13 cellular contexts compared by ENCODE assay signal in the genomic region with DNA sequence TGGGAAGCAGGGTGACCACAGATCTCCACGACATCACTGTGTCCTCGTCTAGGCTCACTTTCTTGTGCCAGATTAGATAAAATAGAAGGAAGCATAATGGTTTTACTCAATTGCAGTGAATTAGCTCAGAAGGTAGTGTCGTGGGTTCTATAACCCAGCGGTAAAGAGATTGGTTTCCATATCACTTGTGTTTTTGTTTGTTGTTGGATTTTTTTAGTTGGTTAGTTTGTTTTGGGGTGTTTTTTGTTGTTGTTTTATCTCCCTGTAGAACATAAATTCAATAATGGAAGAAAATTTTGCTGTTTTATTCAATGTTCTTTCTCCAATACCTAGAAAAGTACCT.
DNase-seq lines count a peak whose midpoint lies in the region; ATAC-seq and TF ChIP-seq lines count a peak whose summit lies in the region.
"Had no signal": no experiment of that assay in that cellular context is flagged by ENCODE, and none has a peak within 500 bp of the region (broad histone marks: within the 10 kb centered on the region; RNA-seq: fewer than 3 reads in every experiment).

No MANE protein-coding gene starts in this region.

- no peak overlapping the region for H3K9ac ChIP-seq in neural cell (ENCODE audit: low read length)

- H2AFZ ChIP-seq in neural cell (ENCODE audit: low read depth, low read length), result no peak overlapping the region

- H3K9me3 ChIP-seq in neural cell (ENCODE audit: low read length), result no peaks in the 10 kb centered on the region
- no peaks in the 10 kb centered on the region for H3K9me3 ChIP-seq in heart right ventricle
- H3K9me3 ChIP-seq in HAP-1, result no peaks in the 10 kb centered on the region
- H3K9me3 ChIP-seq: ascending aorta, lower lobe of right lung, neutrophil had no signal

- H3K4me3 ChIP-seq in neural cell (ENCODE audit: low read length), result peak overlapping the region; percentile 12
- H3K4me3 ChIP-seq in heart right ventricle, result no peak overlapping the region
- H3K4me3 ChIP-seq in HAP-1, result no peak overlapping the region
- H3K4me3 ChIP-seq: ascending aorta, lower lobe of right lung had no signal

- peak overlapping the region; percentile 46 for H3K27ac Mint-ChIP-seq in activated CD4-positive, alpha-beta T cell treated with anti-CD3 and anti-CD28 coated beads, Interleukin-2, amount 10 ng/mL, durations not matched to agents 7 days and 5 days
- H3K27ac Mint-ChIP-seq in HFFc6, result peak overlapping the region; percentile 34; the same call in 1 of the 2 replicates
- H3K27ac Mint-ChIP-seq in activated T-helper 2 cell treated with anti-CD3 and anti-CD28 coated beads, Interferon-gamma antibody, Interleukin-2, Interleukin-4, amounts not matched to agents 10 μg/mL and 5 μg/mL and 100 μg/mL, durations not matched to agents 14 hours and 24 hours and 36 hours, result peak overlapping the region; percentile 22

- in situ Hi-C loops in HAP-1 (cut with MboI; ENCODE audit: low sequenced_read_pairs), result no loop called here

- no peaks in the 10 kb centered on the region for H3F3A ChIP-seq in neural cell (ENCODE audit: insufficient read depth, low read length, poor library complexity, severe bottlenecking)

- H3K4me2 ChIP-seq in neural cell (ENCODE audit: low read length), result no peak overlapping the region

- no peak for TF ChIP-seq RAD21 in neural cell (conservative IDR thresholded peaks at IDR 0.05)

- H3K4me1 ChIP-seq in heart right ventricle (peaks cover 0 to 13% (median 9%) of the 10 kb centered on the region in 9 donors), HAP-1 (no peaks in the 10 kb centered on the region; the same call in 1 of the 2 replicates)

- no peaks in the 10 kb centered on the region for H3K36me3 Mint-ChIP-seq in activated CD4-positive, alpha-beta T cell treated with anti-CD3 and anti-CD28 coated beads, Interleukin-2, amount 10 ng/mL, durations not matched to agents 7 days and 5 days (ENCODE audit: low read depth)
- no peaks in the 10 kb centered on the region for H3K36me3 Mint-ChIP-seq in HFFc6 (ENCODE audit: low read depth)
- H3K36me3 Mint-ChIP-seq in activated T-helper 2 cell treated with anti-CD3 and anti-CD28 coated beads, Interferon-gamma antibody, Interleukin-2, Interleukin-4, amounts not matched to agents 10 μg/mL and 5 μg/mL and 100 μg/mL, durations not matched to agents 14 hours and 24 hours and 36 hours (ENCODE audit: low read depth), result no peaks in the 10 kb centered on the region

- no peaks in the 10 kb centered on the region for H3K79me2 ChIP-seq in neural cell (replicated peaks; ENCODE audit: insufficient read depth, low read length)

- 46 to 50% methylated on average over 4 of the region's 4 CpGs for WGBS in heart right ventricle, 2 donors

- H3K4me3 Mint-ChIP-seq in activated CD4-positive, alpha-beta T cell treated with anti-CD3 and anti-CD28 coated beads, Interleukin-2, amount 10 ng/mL, durations not matched to agents 7 days and 5 days, result no peak overlapping the region
- H3K4me3 Mint-ChIP-seq in HFFc6, result no peak overlapping the region
- H3K4me3 Mint-ChIP-seq in activated T-helper 2 cell treated with anti-CD3 and anti-CD28 coated beads, Interferon-gamma antibody, Interleukin-2, Interleukin-4, amounts not matched to agents 10 μg/mL and 5 μg/mL and 100 μg/mL, durations not matched to agents 14 hours and 24 hours and 36 hours (ENCODE audit: low read depth), result no peak overlapping the region

- CTCF ChIA-PET in activated CD4-positive, alpha-beta T cell treated with anti-CD3 and anti-CD28 coated beads, Interleukin-2, amount 10 ng/mL, durations not matched to agents 7 days and 5 days (lab: Charles Lee), result interaction anchor here (0.7 to 2.3 kb wide), 6 partner anchors 11 to 735 kb away, joined by 3 to 6 read pairs (median 3); a partner anchor contains a TSS

- intact Hi-C loops in activated T-helper 2 cell treated with anti-CD3 and anti-CD28 coated beads, Interferon-gamma antibody, Interleukin-2, Interleukin-4, amounts not matched to agents 10 μg/mL and 5 μg/mL and 100 μg/mL, durations not matched to agents 14 hours and 24 hours and 36 hours (cut with micrococcal nuclease), result loop anchor here (5.0 kb wide), 1 partner anchor 591 kb away; no protein-coding TSS in a partner anchor
- intact Hi-C loops in heart right ventricle (cut with DNase I), result loop anchor here in 5 of 10 donors (5.0 to 10.0 kb wide), 5 partner anchors 34 to 913 kb away; a partner anchor contains a TSS

- peaks cover 2% of the 10 kb centered on the region for H3K27me3 Mint-ChIP-seq in activated CD4-positive, alpha-beta T cell treated with anti-CD3 and anti-CD28 coated beads, Interleukin-2, amount 10 ng/mL, durations not matched to agents 7 days and 5 days
- H3K27me3 Mint-ChIP-seq in HFFc6 (ENCODE audit: insufficient read depth), result peaks cover 2% of the 10 kb centered on the region; the same call in 1 of the 2 replicates
- H3K27me3 Mint-ChIP-seq in activated T-helper 2 cell treated with anti-CD3 and anti-CD28 coated beads, Interferon-gamma antibody, Interleukin-2, Interleukin-4, amounts not matched to agents 10 μg/mL and 5 μg/mL and 100 μg/mL, durations not matched to agents 14 hours and 24 hours and 36 hours (ENCODE audit: low read depth), result peaks cover 3% of the 10 kb centered on the region

- no peak for TF ChIP-seq CTCF in HFFc6 (IDR thresholded peaks at IDR 0.05)
- no peak for TF ChIP-seq CTCF in neural cell (IDR thresholded peaks at IDR 0.05; ENCODE audit: poor library complexity, severe bottlenecking)
- no peak for TF ChIP-seq CTCF in heart right ventricle (IDR thresholded peaks at IDR 0.05)

- H3K9me2 ChIP-seq in neural cell (ENCODE audit: insufficient read depth, low read length), result no peaks in the 10 kb centered on the region

- no peak for DNase-seq in activated CD4-positive, alpha-beta T cell treated with anti-CD3 and anti-CD28 coated beads, Interleukin-2, amount 10 ng/mL, durations not matched to agents 7 days and 5 days
- no peak for DNase-seq in activated CD4-positive, alpha-beta T cell treated with anti-CD3 and anti-CD28 coated beads for 48 hours
- DNase-seq in HFFc6 (no peak), heart right ventricle (no peak), HAP-1 (ENCODE audit: low spot score in 2 of 2) (no peak)
- DNase-seq in activated T-helper 2 cell treated with anti-CD3 and anti-CD28 coated beads, Interferon-gamma antibody, Interleukin-2, Interleukin-4, amounts not matched to agents 10 μg/mL and 5 μg/mL and 100 μg/mL, durations not matched to agents 14 hours and 24 hours and 36 hours (ENCODE audit: low spot score), result no peak
- DNase-seq in stimulated activated CD4-positive, alpha-beta T cell treated with anti-CD3 and anti-CD28 coated beads, Interleukin-2, amount 100 ng/mL, for 24 hours, result no peak
- DNase-seq: lower lobe of right lung, Right ventricle myocardium superior had no signal

- no peaks in the 10 kb centered on the region for H3K36me3 ChIP-seq in neural cell (ENCODE audit: insufficient read depth, low read length)
- H3K36me3 ChIP-seq in heart right ventricle, result no peaks in the 10 kb centered on the region
- H3K36me3 ChIP-seq in HAP-1 (replicated peaks), result no peaks in the 10 kb centered on the region
- H3K36me3 ChIP-seq: ascending aorta, lower lobe of right lung, neutrophil had no signal

- POLR2A ChIA-PET in activated CD4-positive, alpha-beta T cell treated with anti-CD3 and anti-CD28 coated beads, Interleukin-2, amount 10 ng/mL, durations not matched to agents 7 days and 5 days (lab: Charles Lee), result no interaction called here

- no peaks in the 10 kb centered on the region for H4K20me1 ChIP-seq in neural cell (ENCODE audit: insufficient read depth)

- H3K27ac ChIP-seq in neural cell (ENCODE audit: low read length) (no peak overlapping the region), heart right ventricle (no peak overlapping the region)
- H3K27ac ChIP-seq: ascending aorta, HL-60, lower lobe of right lung, neutrophil had no signal

- H3K4me1 Mint-ChIP-seq in activated CD4-positive, alpha-beta T cell treated with anti-CD3 and anti-CD28 coated beads, Interleukin-2, amount 10 ng/mL, durations not matched to agents 7 days and 5 days, result peaks cover 31% of the 10 kb centered on the region
- peaks cover 44% of the 10 kb centered on the region for H3K4me1 Mint-ChIP-seq in HFFc6 (ENCODE audit: low read depth)
- H3K4me1 Mint-ChIP-seq in activated T-helper 2 cell treated with anti-CD3 and anti-CD28 coated beads, Interferon-gamma antibody, Interleukin-2, Interleukin-4, amounts not matched to agents 10 μg/mL and 5 μg/mL and 100 μg/mL, durations not matched to agents 14 hours and 24 hours and 36 hours (ENCODE audit: low read depth), result peaks cover 31% of the 10 kb centered on the region

- no peaks in the 10 kb centered on the region for H3K9me3 Mint-ChIP-seq in activated CD4-positive, alpha-beta T cell treated with anti-CD3 and anti-CD28 coated beads, Interleukin-2, amount 10 ng/mL, durations not matched to agents 7 days and 5 days
- H3K9me3 Mint-ChIP-seq in HFFc6, result no peaks in the 10 kb centered on the region
- H3K9me3 Mint-ChIP-seq in activated T-helper 2 cell treated with anti-CD3 and anti-CD28 coated beads, Interferon-gamma antibody, Interleukin-2, Interleukin-4, amounts not matched to agents 10 μg/mL and 5 μg/mL and 100 μg/mL, durations not matched to agents 14 hours and 24 hours and 36 hours, result no peaks in the 10 kb centered on the region

- ATAC-seq in heart right ventricle, result no peak
- ATAC-seq: lower lobe of right lung had no signal

- TF ChIP-seq EP300 in neural cell (conservative IDR thresholded peaks at IDR 0.05; ENCODE audit: poor library complexity, severe bottlenecking), result no peak

- H3K27me3 ChIP-seq in neural cell (ENCODE audit: insufficient read depth, low read depth, low read length), result peaks cover 22% of the 10 kb centered on the region
- peaks cover 0 to 13% (median 0%) of the 10 kb centered on the region in 7 donors for H3K27me3 ChIP-seq in heart right ventricle
- H3K27me3 ChIP-seq in HAP-1 (ENCODE audit: low read depth), result no peaks in the 10 kb centered on the region
- H3K27me3 ChIP-seq: ascending aorta had no signal

TF ChIP-seq in neural cell, 6 proteins besides CTCF, POLR2A, EP300 and RAD21 (continues in another document):
- no peak for TF ChIP-seq TAF1 (IDR thresholded peaks at IDR 0.05; ENCODE audit: low read depth)
